Comparison of ENCODE assay signal across 25 cellular contexts in the genomic region with DNA sequence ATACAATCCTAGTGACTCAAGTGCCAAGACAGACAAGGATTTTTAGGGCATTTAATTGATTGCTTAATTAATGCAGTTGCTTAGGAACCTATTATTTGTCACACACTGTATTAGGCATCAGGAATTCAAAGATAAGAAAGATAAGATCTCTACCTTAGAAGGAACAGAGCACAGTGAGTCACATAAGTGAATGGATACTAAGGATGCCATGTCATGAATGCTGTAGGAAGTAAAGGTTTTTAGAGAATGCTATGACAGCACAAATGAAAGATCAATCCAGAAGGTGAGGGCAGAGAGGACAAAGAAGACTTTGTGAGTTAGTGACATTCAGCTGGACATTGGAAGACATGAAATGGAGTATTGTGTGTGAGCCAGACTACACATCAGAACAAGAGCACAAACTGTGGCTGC.
DNase-seq lines count a peak whose midpoint lies in the region; ATAC-seq and TF ChIP-seq lines count a peak whose summit lies in the region.
"Had no signal": no experiment of that assay in that cellular context is flagged by ENCODE, and none has a peak within 500 bp of the region (broad histone marks: within the 10 kb centered on the region; RNA-seq: fewer than 3 reads in every experiment).

No MANE protein-coding gene starts in this region.

- H3K36me3 Mint-ChIP-seq in activated CD4-positive, alpha-beta T cell treated with anti-CD3 and anti-CD28 coated beads for 36 hours (ENCODE audit: low read depth) = no peaks in the 10 kb centered on the region
- H3K36me3 Mint-ChIP-seq: activated CD8-positive, alpha-beta memory T cell treated with anti-CD3 and anti-CD28 coated beads, Interleukin-2, amount 10 ng/mL, durations not matched to agents 7 days and 5 days; activated naive CD4-positive, alpha-beta T cell treated with anti-CD3 and anti-CD28 coated beads, Interleukin-2, amount 50 U/mL, for 24 hours had no signal

- H3K27me3 ChIP-seq in RWPE2 (ENCODE audit: insufficient read depth, poor library complexity, severe bottlenecking) (no peaks in the 10 kb centered on the region), dorsolateral prefrontal cortex (no peaks in the 10 kb centered on the region)
- H3K27me3 ChIP-seq: sigmoid colon had no signal

- CTCF ChIA-PET in activated CD4-positive, alpha-beta T cell treated with anti-CD3 and anti-CD28 coated beads for 36 hours (lab: Charles Lee) = no interaction called here

- no peak overlapping the region for H3K4me3 Mint-ChIP-seq in activated CD4-positive, alpha-beta T cell treated with anti-CD3 and anti-CD28 coated beads for 36 hours
- H3K4me3 Mint-ChIP-seq: activated CD8-positive, alpha-beta memory T cell treated with anti-CD3 and anti-CD28 coated beads, Interleukin-2, amount 10 ng/mL, durations not matched to agents 7 days and 5 days; activated naive CD4-positive, alpha-beta T cell treated with anti-CD3 and anti-CD28 coated beads, Interleukin-2, amount 50 U/mL, for 24 hours; activated T-helper 1 cell treated with anti-CD3 and anti-CD28 coated beads, Interleukin-12 subunit alpha, Interleukin-12 subunit beta, Interleukin-2, Interleukin-4 antibody, amounts not matched to agents 30 ng/mL and 10 ng/mL and 1 ng/mL, durations not matched to agents 14 hours and 24 hours and 36 hours; nephron had no signal

- H3K9me3 Mint-ChIP-seq in activated CD4-positive, alpha-beta T cell treated with anti-CD3 and anti-CD28 coated beads for 36 hours (ENCODE audit: low read depth) = no peaks in the 10 kb centered on the region

- no peaks in the 10 kb centered on the region for H3K4me1 Mint-ChIP-seq in activated CD4-positive, alpha-beta T cell treated with anti-CD3 and anti-CD28 coated beads for 36 hours
- H3K4me1 Mint-ChIP-seq: activated CD8-positive, alpha-beta memory T cell treated with anti-CD3 and anti-CD28 coated beads, Interleukin-2, amount 10 ng/mL, durations not matched to agents 7 days and 5 days; activated naive CD4-positive, alpha-beta T cell treated with anti-CD3 and anti-CD28 coated beads, Interleukin-2, amount 50 U/mL, for 24 hours had no signal

- no peaks in the 10 kb centered on the region for H3K27me3 Mint-ChIP-seq in activated CD4-positive, alpha-beta T cell treated with anti-CD3 and anti-CD28 coated beads for 36 hours
- H3K27me3 Mint-ChIP-seq: activated CD8-positive, alpha-beta memory T cell treated with anti-CD3 and anti-CD28 coated beads, Interleukin-2, amount 10 ng/mL, durations not matched to agents 7 days and 5 days; activated naive CD4-positive, alpha-beta T cell treated with anti-CD3 and anti-CD28 coated beads, Interleukin-2, amount 50 U/mL, for 24 hours had no signal

- no peaks in the 10 kb centered on the region for H3K9me3 ChIP-seq in RWPE2 (ENCODE audit: severe bottlenecking)
- H3K9me3 ChIP-seq: HAP-1 had no signal

- no peak overlapping the region for H3K27ac Mint-ChIP-seq in activated CD4-positive, alpha-beta T cell treated with anti-CD3 and anti-CD28 coated beads for 36 hours
- H3K27ac Mint-ChIP-seq: activated CD8-positive, alpha-beta memory T cell treated with anti-CD3 and anti-CD28 coated beads, Interleukin-2, amount 10 ng/mL, durations not matched to agents 7 days and 5 days; activated naive CD4-positive, alpha-beta T cell treated with anti-CD3 and anti-CD28 coated beads, Interleukin-2, amount 50 U/mL, for 24 hours; activated T-helper 1 cell treated with anti-CD3 and anti-CD28 coated beads, Interleukin-12 subunit alpha, Interleukin-12 subunit beta, Interleukin-2, Interleukin-4 antibody, amounts not matched to agents 30 ng/mL and 10 ng/mL and 1 ng/mL, durations not matched to agents 14 hours and 24 hours and 36 hours; nephron had no signal

- POLR2A ChIA-PET in activated CD4-positive, alpha-beta T cell treated with anti-CD3 and anti-CD28 coated beads for 36 hours (lab: Charles Lee) = no interaction called here

- in situ Hi-C loops in Caki2 (cut with HindIII; ENCODE audit: low pct_unique_long_range_greater_than_20kb, low sequenced_read_pairs) = no loop called here

- H3K27ac ChIP-seq in RWPE2 (ENCODE audit: poor library complexity, severe bottlenecking) = no peak overlapping the region
- H3K27ac ChIP-seq in dorsolateral prefrontal cortex = peak overlapping the region in 57 of 59 donors; percentile 13 to 94 (median 83)
- H3K27ac ChIP-seq: coronary artery, parathyroid adenoma, sigmoid colon had no signal

- ATAC-seq in RWPE2 (ENCODE audit: low read depth) = 0 out of 3 replicates have a peak, but pooled peaks have one; percentile 29
- no peak for ATAC-seq in activated CD4-positive, alpha-beta T cell treated with anti-CD3 and anti-CD28 coated beads for 36 hours
- no peak for ATAC-seq in GM18868 (IDR thresholded peaks at IDR 0.05; ENCODE audit: unreplicated experiment)
- ATAC-seq: activated CD8-positive, alpha-beta memory T cell treated with anti-CD3 and anti-CD28 coated beads, Interleukin-2, amount 10 ng/mL, durations not matched to agents 7 days and 5 days; left lobe of liver had no signal

- H3K36me3 ChIP-seq in RWPE2 (ENCODE audit: low read depth) = no peaks in the 10 kb centered on the region
- H3K36me3 ChIP-seq: HAP-1, sigmoid colon had no signal

- no peak for TF ChIP-seq CTCF in RWPE2 (IDR thresholded peaks at IDR 0.05; ENCODE audit: poor library complexity, severe bottlenecking)
- peak in 1 of 56 donors; percentile 16 for TF ChIP-seq CTCF in dorsolateral prefrontal cortex (IDR thresholded peaks at IDR 0.05 in 54 of 56, conservative IDR thresholded peaks at IDR 0.05 in 2 of 56; ENCODE audit: low read depth in 1 of 56, partially characterized antibody in 56 of 56)

- H3K4me3 ChIP-seq in RWPE2 (ENCODE audit: severe bottlenecking) (no peak overlapping the region), dorsolateral prefrontal cortex (no peak overlapping the region)
- H3K4me3 ChIP-seq: coronary artery, HAP-1, sigmoid colon had no signal

- intact Hi-C loops in dorsolateral prefrontal cortex (cut with DNase I) = no loop called here
- intact Hi-C loops in activated CD4-positive, alpha-beta T cell treated with anti-CD3 and anti-CD28 coated beads for 36 hours (cut with DNase I, micrococcal nuclease) = no loop called here

- DNase-seq in Caki2 (ENCODE audit: low read depth) = peak; percentile 57
- no peak for DNase-seq in RWPE2 (ENCODE audit: low spot score)
- peak in 1 of 10 donors; percentile 15 for DNase-seq in dorsolateral prefrontal cortex
- peak; percentile 42 for DNase-seq in middle frontal gyrus (ENCODE audit: extremely low spot score, low spot score)
- no peak for DNase-seq in AG08396 (ENCODE audit: low spot score)
- DNase-seq in stimulated activated CD4-positive, alpha-beta T cell treated with anti-CD3 and anti-CD28 coated beads, Interleukin-12 subunit alpha, Interleukin-12 subunit beta, amount 100 ng/mL, for 4 hours = no peak
- DNase-seq in activated CD4-positive, alpha-beta T cell treated with anti-CD3 and anti-CD28 coated beads for 36 hours = no peak
- DNase-seq: ACHN; activated CD4-positive, alpha-beta T cell treated with anti-CD3 and anti-CD28 coated beads for 4 hours; activated CD8-positive, alpha-beta memory T cell treated with anti-CD3 and anti-CD28 coated beads, Interleukin-2, amount 10 ng/mL, durations not matched to agents 7 days and 5 days; C1 segment of cervical spinal cord; KG1; MV-4-11; NCI-H1694 treated with DMSO at 0.1 percent for 48 hours; NCI-H748 treated with DMSO at 0.1 percent for 48 hours; Right ventricle myocardium superior; sigmoid colon had no signal

- H3K4me1 ChIP-seq in RWPE2 (ENCODE audit: insufficient read depth, poor library complexity, severe bottlenecking) = no peaks in the 10 kb centered on the region
- H3K4me1 ChIP-seq: HAP-1, parathyroid adenoma had no signal

Comparison
In these comparisons a context has a peak if more than half of its experiments do, and no peak if none do; other contexts are left out.
1. DNase-seq: peak in Caki2 (single experiment) and middle frontal gyrus (single experiment); none in RWPE2 (single experiment), AG08396 (single experiment), stimulated activated CD4-positive, alpha-beta T cell treated with anti-CD3 and anti-CD28 coated beads, Interleukin-12 subunit alpha, Interleukin-12 subunit beta, amount 100 ng/mL, for 4 hours (single experiment) and activated CD4-positive, alpha-beta T cell treated with anti-CD3 and anti-CD28 coated beads for 36 hours (single experiment).